26 cellular contexts compared by ENCODE assay signal in genomic region chr16:73274140-73274539, GRCh38.
DNase-seq lines count a peak whose midpoint lies in the region; ATAC-seq, FAIRE-seq and TF ChIP-seq lines count a peak whose summit lies in the region.
"Had no signal": no experiment of that assay in that cellular context is flagged by ENCODE, and none has a peak within 500 bp of the region (broad histone marks: within the 10 kb centered on the region; RNA-seq: fewer than 3 reads in every experiment).

No MANE protein-coding gene starts in this region.

- H3K79me1 ChIP-seq in IMR-90 (ENCODE audit: low read depth in 1 of 2, low read length in 2 of 2) (no peaks in the 10 kb centered on the region), H1 (ENCODE audit: low read depth, low read length) (no peaks in the 10 kb centered on the region), neuronal stem cell (ENCODE audit: low read depth, low read length) (no peaks in the 10 kb centered on the region)

- no peak overlapping the region for H3K27ac ChIP-seq in HepG2 (ENCODE audit: extremely low read length, insufficient read depth, low read length)
- H3K27ac ChIP-seq in right lobe of liver, result no peak overlapping the region
- H3K27ac ChIP-seq in IMR-90 (ENCODE audit: insufficient read depth, low read length), result no peak overlapping the region
- H3K27ac ChIP-seq in K562 (ENCODE audit: extremely low read depth, low read depth, low read length), result no peak overlapping the region
- no peak overlapping the region for H3K27ac ChIP-seq in H1 (ENCODE audit: low read depth, low read length)
- no peak overlapping the region for H3K27ac ChIP-seq in neuronal stem cell (replicated peaks; ENCODE audit: low read length)
- H3K27ac ChIP-seq: 22Rv1, BLaER1 had no signal

- DNase-seq in HepG2 (ENCODE audit: low spot score) (no peak), right lobe of liver (no peak), IMR-90 (no peak), K562 (ENCODE audit: extremely low read depth in 1 of 4, low spot score in 3 of 4) (no peak), H1 (ENCODE audit: low read depth in 1 of 2, low spot score in 2 of 2) (no peak), neuronal stem cell (ENCODE audit: low spot score) (no peak), activated gamma-delta T cell (lab: John Stamatoyannopoulos, UW) (no peak)
- DNase-seq: ACHN; BE2C; C1 segment of cervical spinal cord; CD4-positive, alpha-beta memory T cell; CD4-positive, CD25-positive, alpha-beta regulatory T cell; CD8-positive, alpha-beta memory T cell; COR-L47; DMS 273 treated with DMSO at 0.1 percent for 48 hours; DMS153; DMS79; DND-41; EL; GDM1 had no signal

- H2BK120ac ChIP-seq in IMR-90 (ENCODE audit: low read depth, low read length) (no peak overlapping the region), H1 (replicated peaks; ENCODE audit: low read depth, low read length) (no peak overlapping the region), neuronal stem cell (ENCODE audit: low read depth, low read length) (no peak overlapping the region)

- CTCF ChIA-PET in HepG2 (lab: Yijun Ruan, JAX; ENCODE audit: low intra/inter-chr PET ratio, low total read pairs) (no interaction called here), IMR-90 (lab: Yijun Ruan, JAX) (no interaction called here), K562 (lab: Yijun Ruan, JAX; ENCODE audit: low intra/inter-chr PET ratio) (no interaction called here), H1 (lab: Charles Lee; ENCODE audit: partially characterized antibody) (interaction anchor here (0.6 kb wide), 1 partner anchor 78 kb away, joined by 3 read pairs; no protein-coding TSS in a partner anchor)

- no peak overlapping the region for H2AK9ac ChIP-seq in IMR-90 (replicated peaks; ENCODE audit: low read depth, low read length, poor library complexity)

- H3K4me2 ChIP-seq in HepG2 (ENCODE audit: low read depth, low read length) (no peak overlapping the region), IMR-90 (ENCODE audit: low read depth, low read length) (no peak overlapping the region), K562 (ENCODE audit: insufficient read depth, low read length) (no peak overlapping the region), H1 (ENCODE audit: insufficient read depth in 1 of 2, low read depth in 2 of 2, low read length in 2 of 2) (no peak overlapping the region), neuronal stem cell (ENCODE audit: insufficient read depth, low read length, poor library complexity, severe bottlenecking) (no peak overlapping the region)
- H3K4me2 ChIP-seq: BLaER1 had no signal

- H3K14ac ChIP-seq in IMR-90 (replicated peaks; ENCODE audit: low read depth, low read length) (no peak overlapping the region), H1 (ENCODE audit: insufficient read length) (no peak overlapping the region), neuronal stem cell (ENCODE audit: low read length) (no peak overlapping the region)

- H3K4me3 ChIP-seq in HepG2 (replicated peaks in 1 of 3; ENCODE audit: insufficient read depth in 1 of 3, low read depth in 2 of 3, low read length in 3 of 3) (no peak overlapping the region), right lobe of liver (no peak overlapping the region), IMR-90 (ENCODE audit: insufficient read depth, low read depth, low read length) (no peak overlapping the region), K562 (no peak overlapping the region), H1 (ENCODE audit: extremely low read depth in 1 of 4, insufficient read depth in 2 of 4, low read depth in 3 of 4, low read length in 4 of 4) (no peak overlapping the region), neuronal stem cell (ENCODE audit: low read length in 2 of 2) (no peak overlapping the region)
- H3K4me3 ChIP-seq: BLaER1, GM12878 had no signal

- H3K56ac ChIP-seq in IMR-90 (ENCODE audit: extremely low read depth, insufficient read depth, low read length), result no peak overlapping the region
- H3K56ac ChIP-seq in H1 (replicated peaks; ENCODE audit: insufficient read length, low read depth, low read length), result no peak overlapping the region

- POLR2A ChIA-PET in HepG2 (lab: Yijun Ruan, JAX), result no interaction called here
- POLR2A ChIA-PET in IMR-90 (lab: Charles Lee; ENCODE audit: unreplicated experiment), result no interaction called here
- POLR2A ChIA-PET in K562 (lab: Yijun Ruan, JAX), result no interaction called here
- POLR2A ChIA-PET in H1 (lab: Charles Lee; ENCODE audit: partially characterized antibody), result no interaction called here

- H3K23ac ChIP-seq in IMR-90 (ENCODE audit: low read depth, low read length) (no peak overlapping the region), H1 (ENCODE audit: insufficient read length) (no peak overlapping the region), neuronal stem cell (ENCODE audit: low read depth, low read length, poor library complexity) (no peak overlapping the region)

- H2BK15ac ChIP-seq in IMR-90 (ENCODE audit: low read depth, low read length), result no peak overlapping the region
- no peak overlapping the region for H2BK15ac ChIP-seq in H1 (ENCODE audit: low read length)
- H2BK15ac ChIP-seq in neuronal stem cell (ENCODE audit: low read length), result no peak overlapping the region

- H4K20me1 ChIP-seq in HepG2 (ENCODE audit: insufficient read depth, low read length) (no peaks in the 10 kb centered on the region), IMR-90 (ENCODE audit: insufficient read depth, low read length) (no peaks in the 10 kb centered on the region), K562 (replicated peaks; ENCODE audit: control insufficient read depth, insufficient read depth, low read length) (no peaks in the 10 kb centered on the region), H1 (replicated peaks in 1 of 2; ENCODE audit: control insufficient read depth in 1 of 2, insufficient read depth in 2 of 2, low read length in 2 of 2) (no peaks in the 10 kb centered on the region)
- H4K20me1 ChIP-seq: BLaER1 had no signal

- H2BK12ac ChIP-seq in H1 (ENCODE audit: low read depth, low read length) (no peak overlapping the region), neuronal stem cell (ENCODE audit: low read length) (no peak overlapping the region)

- BruUV-seq in HepG2 (replicated peaks; lab: Mats Ljungman, UMichigan) (no TSS peak), IMR-90 (replicated peaks; lab: Mats Ljungman, UMichigan) (no TSS peak), K562 (replicated peaks; lab: Mats Ljungman, UMichigan) (no TSS peak)

- no peak overlapping the region for H3K9ac ChIP-seq in HepG2 (ENCODE audit: insufficient read depth, low read depth, low read length)
- no peak overlapping the region for H3K9ac ChIP-seq in IMR-90 (ENCODE audit: low read depth, low read length)
- no peak overlapping the region for H3K9ac ChIP-seq in K562 (ENCODE audit: insufficient read depth in 1 of 2, low read depth in 2 of 2, low read length in 2 of 2)
- H3K9ac ChIP-seq in H1 (replicated peaks in 1 of 4; ENCODE audit: extremely low read depth in 1 of 4, low read depth in 3 of 4, low read length in 3 of 4), result no peak overlapping the region
- no peak overlapping the region for H3K9ac ChIP-seq in neuronal stem cell (ENCODE audit: low read depth, low read length, poor library complexity)
- H3K9ac ChIP-seq: BLaER1 had no signal

- H3K36me3 ChIP-seq in HepG2 (replicated peaks in 1 of 2; ENCODE audit: control insufficient read depth in 1 of 2, insufficient read depth in 2 of 2, low read length in 2 of 2), result no peaks in the 10 kb centered on the region
- no peaks in the 10 kb centered on the region for H3K36me3 ChIP-seq in right lobe of liver
- H3K36me3 ChIP-seq in IMR-90 (ENCODE audit: control insufficient read depth, insufficient read depth, low read length), result no peaks in the 10 kb centered on the region
- H3K36me3 ChIP-seq in K562 (ENCODE audit: control insufficient read depth, insufficient read depth, low read length), result no peaks in the 10 kb centered on the region
- no peaks in the 10 kb centered on the region for H3K36me3 ChIP-seq in H1 (ENCODE audit: control insufficient read depth in 2 of 4, insufficient read depth in 4 of 4, low read length in 3 of 4)
- no peaks in the 10 kb centered on the region for H3K36me3 ChIP-seq in neuronal stem cell (replicated peaks in 1 of 2; ENCODE audit: control insufficient read depth in 2 of 2, insufficient read depth in 2 of 2, low read length in 2 of 2)
- H3K36me3 ChIP-seq: BE2C, BLaER1 had no signal

- H4K5ac ChIP-seq in IMR-90 (ENCODE audit: low read depth, low read length), result no peak overlapping the region
- no peak overlapping the region for H4K5ac ChIP-seq in H1 (ENCODE audit: insufficient read length, low read depth, low read length)

- dilution Hi-C loops in IMR-90 (cut with HindIII; ENCODE audit: low sequenced_read_pairs, unreplicated experiment), result no loop called here

- FAIRE-seq in HepG2 (lab: Jason Lieb, UNC) (no peak), K562 (lab: Jason Lieb, UNC) (no peak), H1 (lab: Jason Lieb, UNC) (no peak)
- FAIRE-seq: GM12878, GM12892, GM19239 had no signal

- H4K8ac ChIP-seq in IMR-90 (ENCODE audit: low read depth in 2 of 2, low read length in 2 of 2), result no peak overlapping the region
- H4K8ac ChIP-seq in H1 (ENCODE audit: extremely low read depth, insufficient read depth, low read length), result no peak overlapping the region
- no peak overlapping the region for H4K8ac ChIP-seq in neuronal stem cell (ENCODE audit: low read depth, low read length)

- no peak overlapping the region for H2BK20ac ChIP-seq in IMR-90 (ENCODE audit: low read depth, low read length)
- no peak overlapping the region for H2BK20ac ChIP-seq in H1 (ENCODE audit: low read length)

- H3K9me1 ChIP-seq in IMR-90 (ENCODE audit: insufficient read depth, low read length) (no peaks in the 10 kb centered on the region), K562 (ENCODE audit: control insufficient read depth, insufficient read depth, low read length) (no peaks in the 10 kb centered on the region)

- no peaks in the 10 kb centered on the region for H3K9me3 ChIP-seq in HepG2 (ENCODE audit: low read length)
- H3K9me3 ChIP-seq in right lobe of liver, result no peaks in the 10 kb centered on the region
- H3K9me3 ChIP-seq in IMR-90 (ENCODE audit: control insufficient read depth, insufficient read depth, low read length), result no peaks in the 10 kb centered on the region
- H3K9me3 ChIP-seq in K562 (replicated peaks; ENCODE audit: control insufficient read depth, insufficient read depth, low read depth, low read length), result no peaks in the 10 kb centered on the region
- no peaks in the 10 kb centered on the region for H3K9me3 ChIP-seq in H1 (ENCODE audit: insufficient read depth in 2 of 2, low read depth in 1 of 2, low read length in 1 of 2)
- no peaks in the 10 kb centered on the region for H3K9me3 ChIP-seq in neuronal stem cell (replicated peaks in 1 of 2; ENCODE audit: control insufficient read depth in 2 of 2, insufficient read depth in 1 of 2, low read depth in 1 of 2, low read length in 2 of 2)
- H3K9me3 ChIP-seq: BE2C had no signal

- intact Hi-C loops in HepG2 (cut with micrococcal nuclease; ENCODE audit: unreplicated experiment), result no loop called here
- intact Hi-C loops in right lobe of liver (cut with DNase I), result no loop called here
- intact Hi-C loops in IMR-90 (cut with micrococcal nuclease), result no loop called here
- intact Hi-C loops in K562 (cut with micrococcal nuclease), result no loop called here

- no peak for TF ChIP-seq CTCF in HepG2 (CRISPR knock-in tag; IDR thresholded peaks at IDR 0.05)
- no peak for TF ChIP-seq CTCF in right lobe of liver (IDR thresholded peaks at IDR 0.05)
- no peak for TF ChIP-seq CTCF in IMR-90 (conservative IDR thresholded peaks at IDR 0.05; ENCODE audit: low read depth, low read length)
- no peak for TF ChIP-seq CTCF in K562 (IDR thresholded peaks at IDR 0.05 in 2 of 3, conservative IDR thresholded peaks at IDR 0.05 in 1 of 3; ENCODE audit: insufficient read depth in 2 of 3, low read depth in 1 of 3, low read length in 3 of 3)
- no peak for TF ChIP-seq CTCF in H1 (IDR thresholded peaks at IDR 0.05; ENCODE audit: control extremely low read depth in 1 of 3, insufficient read depth in 1 of 3, low read depth in 1 of 3, low read length in 3 of 3)

- H3K4ac ChIP-seq in IMR-90 (ENCODE audit: low read depth, low read length) (no peak overlapping the region), H1 (replicated peaks; ENCODE audit: insufficient read length, low read depth, low read length) (no peak overlapping the region), neuronal stem cell (ENCODE audit: low read length) (no peak overlapping the region)

- H3K79me2 ChIP-seq in HepG2 (ENCODE audit: insufficient read depth, low read length), result no peaks in the 10 kb centered on the region
- H3K79me2 ChIP-seq in K562 (ENCODE audit: control insufficient read depth, insufficient read depth, low read length), result no peaks in the 10 kb centered on the region
- no peaks in the 10 kb centered on the region for H3K79me2 ChIP-seq in H1 (ENCODE audit: control insufficient read depth in 1 of 2, insufficient read depth in 2 of 2, low read length in 2 of 2)

- H2BK5ac ChIP-seq in IMR-90 (ENCODE audit: low read depth, low read length, poor library complexity, severe bottlenecking), result no peak overlapping the region
- H2BK5ac ChIP-seq in H1 (ENCODE audit: low read depth, low read length), result no peak overlapping the region
- H2BK5ac ChIP-seq in neuronal stem cell (ENCODE audit: low read length), result no peak overlapping the region

- no peak for ATAC-seq in HepG2
- ATAC-seq in right lobe of liver, result no peak
- no peak for ATAC-seq in IMR-90 (ENCODE audit: low read depth)
- ATAC-seq in K562, result no peak
- ATAC-seq in GM21381 (IDR thresholded peaks at IDR 0.05; ENCODE audit: unreplicated experiment), result no peak

- H4K91ac ChIP-seq in IMR-90 (ENCODE audit: insufficient read depth, low read depth, low read length) (no peak overlapping the region), H1 (replicated peaks; ENCODE audit: insufficient read length, low read length) (no peak overlapping the region), neuronal stem cell (ENCODE audit: low read depth, low read length, poor library complexity) (no peak overlapping the region)

- H2AFZ ChIP-seq in HepG2 (ENCODE audit: low read length), result no peak overlapping the region
- no peak overlapping the region for H2AFZ ChIP-seq in IMR-90 (replicated peaks; ENCODE audit: low read length, poor library complexity)
- H2AFZ ChIP-seq in K562 (ENCODE audit: low read depth, low read length), result no peak overlapping the region
- H2AFZ ChIP-seq in H1 (ENCODE audit: low read length), result no peak overlapping the region
- no peak overlapping the region for H2AFZ ChIP-seq in neuronal stem cell (ENCODE audit: low read length)

- H3K18ac ChIP-seq in IMR-90 (ENCODE audit: low read depth, low read length) (no peak overlapping the region), H1 (ENCODE audit: extremely low read depth, low read length) (no peak overlapping the region), neuronal stem cell (ENCODE audit: low read length) (no peak overlapping the region)

- no peaks in the 10 kb centered on the region for H3K23me2 ChIP-seq in H1 (ENCODE audit: low read depth, low read length)

- H3K27me3 ChIP-seq in HepG2 (ENCODE audit: control insufficient read depth in 1 of 2, insufficient read depth in 2 of 2, low read length in 2 of 2) (peaks cover 0 to 11% of the 10 kb centered on the region in 2 experiments; a peak in 1 of 5 replicates), right lobe of liver (no peaks in the 10 kb centered on the region), IMR-90 (ENCODE audit: control insufficient read depth, insufficient read depth, low read length) (no peaks in the 10 kb centered on the region; the same call in 1 of the 2 replicates), K562 (ENCODE audit: control insufficient read depth in 2 of 2, insufficient read depth in 2 of 2, low read length in 2 of 2) (no peaks in the 10 kb centered on the region), H1 (replicated peaks in 1 of 4; ENCODE audit: control insufficient read depth in 3 of 4, extremely low read depth in 1 of 4, insufficient read depth in 3 of 4, low read length in 3 of 4) (no peaks in the 10 kb centered on the region), neuronal stem cell (ENCODE audit: control insufficient read depth in 3 of 3, insufficient read depth in 3 of 3, low read depth in 1 of 3, low read length in 3 of 3) (no peaks in the 10 kb centered on the region)
- H3K27me3 ChIP-seq: BE2C, BLaER1 had no signal

- no peak for TF ChIP-seq POLR2A in HepG2 (IDR thresholded peaks at IDR 0.05; ENCODE audit: insufficient read depth in 1 of 2, low read depth in 2 of 2, low read length in 2 of 2)
- no peak for TF ChIP-seq POLR2A in right lobe of liver (IDR thresholded peaks at IDR 0.05)
- TF ChIP-seq POLR2A in IMR-90 (IDR thresholded peaks at IDR 0.05; ENCODE audit: low read depth, low read length), result no peak
- no peak for TF ChIP-seq POLR2A in K562 (conservative IDR thresholded peaks at IDR 0.05)
- no peak for TF ChIP-seq POLR2A in H1 (IDR thresholded peaks at IDR 0.05; ENCODE audit: control extremely low read depth in 1 of 2, low read depth in 2 of 2, low read length in 2 of 2)

- TF ChIP-seq RAD21 in HepG2 (CRISPR knock-in tag; IDR thresholded peaks at IDR 0.05), result no peak
- no peak for TF ChIP-seq RAD21 in IMR-90 (IDR thresholded peaks at IDR 0.05; ENCODE audit: low read length)
- no peak for TF ChIP-seq RAD21 in K562 (CRISPR knock-in tag; conservative IDR thresholded peaks at IDR 0.05 in 1 of 2, IDR thresholded peaks at IDR 0.05 in 1 of 2)
- no peak for TF ChIP-seq RAD21 in H1 (IDR thresholded peaks at IDR 0.05 in 1 of 2, conservative IDR thresholded peaks at IDR 0.05 in 1 of 2; ENCODE audit: low read depth in 2 of 2, low read length in 2 of 2)

- no peaks in the 10 kb centered on the region for H3K4me1 ChIP-seq in HepG2 (ENCODE audit: insufficient read depth, low read length)
- H3K4me1 ChIP-seq in right lobe of liver, result no peaks in the 10 kb centered on the region
- H3K4me1 ChIP-seq in IMR-90 (ENCODE audit: control insufficient read depth, insufficient read depth, low read length), result no peaks in the 10 kb centered on the region
- no peaks in the 10 kb centered on the region for H3K4me1 ChIP-seq in K562 (replicated peaks in 1 of 2; ENCODE audit: control insufficient read depth in 2 of 2, insufficient read depth in 2 of 2, low read length in 2 of 2)
- no peaks in the 10 kb centered on the region for H3K4me1 ChIP-seq in H1 (replicated peaks in 1 of 4; ENCODE audit: control insufficient read depth in 3 of 4, insufficient read depth in 4 of 4, low read length in 3 of 4)
- peaks cover 0 to 1% of the 10 kb centered on the region in 2 donors for H3K4me1 ChIP-seq in neuronal stem cell (ENCODE audit: control insufficient read depth in 2 of 2, insufficient read depth in 1 of 2, low read depth in 1 of 2, low read length in 2 of 2)
- H3K4me1 ChIP-seq: BE2C had no signal

- no peak for TF ChIP-seq EP300 in HepG2 (IDR thresholded peaks at IDR 0.05; ENCODE audit: low read depth in 2 of 2, low read length in 2 of 2)
- no peak for TF ChIP-seq EP300 in HepG2 (CRISPR knock-in tag; IDR thresholded peaks at IDR 0.05; ENCODE audit: borderline replicate concordance)
- no peak for TF ChIP-seq EP300 in K562 (IDR thresholded peaks at IDR 0.05; ENCODE audit: low read length)
- no peak for TF ChIP-seq EP300 in H1 (IDR thresholded peaks at IDR 0.05; ENCODE audit: borderline replicate concordance in 1 of 2, low read depth in 2 of 2, low read length in 2 of 2)

- H2AK5ac ChIP-seq in IMR-90 (ENCODE audit: low read depth, low read length), result no peak overlapping the region
- no peak overlapping the region for H2AK5ac ChIP-seq in H1 (ENCODE audit: low read depth, low read length)
- no peak overlapping the region for H2AK5ac ChIP-seq in neuronal stem cell (ENCODE audit: low read depth, low read length)

- in situ Hi-C loops in HepG2 (cut with HindIII; ENCODE audit: extremely low pct_ligation_motif_present, low pct_unique_long_range_greater_than_20kb), result no loop called here
- in situ Hi-C loops in IMR-90 (cut with MboI; ENCODE audit: low sequenced_read_pairs), result no loop called here
- in situ Hi-C loops in K562 (cut with MboI), result no loop called here

- 39% methylated on average over 1 of the region's 1 CpG for WGBS in HepG2 (ENCODE audit: low lambda C conversion rate)
- WGBS in right lobe of liver (ENCODE audit: insufficient coverage, low coverage, low lambda C conversion rate, missing lambda C conversion rate), result 80% methylated on average over 1 of the region's 1 CpG
- WGBS in IMR-90 (ENCODE audit: extremely low coverage in 2 of 2, insufficient read length in 1 of 2), 2 experiments, result no CpG with 5 or more reads among the region's 1 CpG
- WGBS in K562 (ENCODE audit: insufficient coverage, low coverage, missing lambda C conversion rate), result 0% methylated on average over 1 of the region's 1 CpG
- WGBS in H1 (ENCODE audit: extremely low coverage in 1 of 2, insufficient coverage in 1 of 2, insufficient read length in 1 of 2, insufficient replicate concordance in 2 of 2, low coverage in 1 of 2, low lambda C conversion rate in 2 of 2, missing lambda C conversion rate in 1 of 2), 2 experiments, result 94% methylated on average over 1 of the region's 1 CpG; no CpG with 5 or more reads in 1 of the 2 experiments
- no CpG with 5 or more reads among the region's 1 CpG for WGBS in neuronal stem cell (ENCODE audit: extremely low coverage in 2 of 2, insufficient read length in 2 of 2, insufficient replicate concordance in 1 of 2), 2 donors

Comparison
In these comparisons a context has a peak if more than half of its experiments do, and no peak if none do; other contexts are left out.
1. Of the 241 proteins assayed by ChIP-seq in both HepG2 and K562: peak only in HepG2: none; only in K562: MAFG; in both: MAFF and MAFK; in neither: 238.